Comparison of ENCODE assay signal across 10 cellular contexts in the genomic region with DNA sequence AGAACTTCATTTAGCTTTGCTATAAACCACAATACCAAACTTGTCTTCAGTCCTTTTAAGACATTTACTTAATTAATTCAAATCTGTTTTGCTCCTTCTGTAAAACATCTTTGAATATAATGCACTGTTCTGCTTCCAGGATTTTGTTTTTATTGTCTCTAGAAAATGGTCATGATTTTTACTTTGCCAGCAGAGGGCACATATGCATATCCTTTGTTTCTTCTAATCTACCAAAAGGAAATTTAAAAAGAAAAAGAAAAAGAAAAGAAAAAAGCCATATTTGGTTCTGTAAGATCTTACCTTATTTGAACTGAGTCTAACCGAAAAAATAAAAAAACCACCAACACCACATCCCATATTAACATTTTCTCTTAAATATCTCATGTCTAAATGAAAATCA.
A peak's percentile ranks its signal among the peaks of the same experiment; 100 is the strongest.
DNase-seq lines count a peak whose midpoint lies in the region; ATAC-seq and TF ChIP-seq lines count a peak whose summit lies in the region.
"Had no signal": no experiment of that assay in that cellular context is flagged by ENCODE, and none has a peak within 500 bp of the region (broad histone marks: within the 10 kb centered on the region; RNA-seq: fewer than 3 reads in every experiment).

No MANE protein-coding gene starts in this region.

- H3K4me1 ChIP-seq in PC-9 (replicated peaks; ENCODE audit: insufficient read depth) (no peaks in the 10 kb centered on the region), foreskin keratinocyte (no peaks in the 10 kb centered on the region), left lung (no peaks in the 10 kb centered on the region)

- H3K36me3 ChIP-seq in PC-9 (ENCODE audit: low read depth) (no peaks in the 10 kb centered on the region), left lung (no peaks in the 10 kb centered on the region)

- H3K27ac Mint-ChIP-seq in activated naive CD4-positive, alpha-beta T cell treated with anti-CD3 and anti-CD28 coated beads, Interleukin-2, amount 50 U/mL, for 72 hours, result no peak overlapping the region

- H3K9me2 ChIP-seq in PC-9 (ENCODE audit: insufficient read depth), result no peaks in the 10 kb centered on the region

- POLR2A ChIA-PET in PC-9 (lab: Charles Lee; ENCODE audit: unreplicated experiment), result no interaction called here

- H3K27ac ChIP-seq in 22Rv1, result no peak overlapping the region
- no peak overlapping the region for H3K27ac ChIP-seq in PC-9
- H3K27ac ChIP-seq in foreskin keratinocyte, result no peak overlapping the region
- no peak overlapping the region for H3K27ac ChIP-seq in left lung
- H3K27ac ChIP-seq: skin epidermis had no signal

- BruUV-seq in PC-9 (replicated peaks; lab: Mats Ljungman, UMichigan), result no TSS peak

- no peak overlapping the region for H3K4me3 ChIP-seq in PC-9
- no peak overlapping the region for H3K4me3 ChIP-seq in left lung
- H3K4me3 ChIP-seq: skin epidermis had no signal

- no peak for ATAC-seq in foreskin keratinocyte
- no peak for ATAC-seq in activated naive CD4-positive, alpha-beta T cell treated with anti-CD3 and anti-CD28 coated beads, Interleukin-2, amount 50 U/mL, for 72 hours
- ATAC-seq in GM19455 (IDR thresholded peaks at IDR 0.05; ENCODE audit: unreplicated experiment), result no peak
- no peak for ATAC-seq in left lung

- H3K27me3 ChIP-seq in PC-9 (ENCODE audit: insufficient read depth, low read depth) (no peaks in the 10 kb centered on the region), foreskin keratinocyte (no peaks in the 10 kb centered on the region), left lung (no peaks in the 10 kb centered on the region)

- H3K36me3 Mint-ChIP-seq in activated naive CD4-positive, alpha-beta T cell treated with anti-CD3 and anti-CD28 coated beads, Interleukin-2, amount 50 U/mL, for 72 hours, result no peaks in the 10 kb centered on the region

- peak; percentile 53 for TF ChIP-seq CTCF in 22Rv1 (IDR thresholded peaks at IDR 0.05)
- peak; percentile 6 for TF ChIP-seq CTCF in GM10266 (IDR thresholded peaks at IDR 0.05; ENCODE audit: control insufficient read depth, insufficient read depth, low read depth, missing control alignments)
- TF ChIP-seq CTCF in PC-9 (conservative IDR thresholded peaks at IDR 0.05), result peak; percentile 52
- peak; percentile 65 for TF ChIP-seq CTCF in foreskin keratinocyte (conservative IDR thresholded peaks at IDR 0.05)
- TF ChIP-seq CTCF in left lung (IDR thresholded peaks at IDR 0.05), result no peak

- DNase-seq in GM10266 (ENCODE audit: extremely low spot score) (no peak), PC-9 (no peak), foreskin keratinocyte (peak in 1 of 2 donors; percentile 6), GM03348 (ENCODE audit: low spot score) (no peak), left lung (no peak)
- no peak for DNase-seq in activated naive CD4-positive, alpha-beta T cell treated with anti-CD3 and anti-CD28 coated beads, Interleukin-2, amount 50 U/mL, for 72 hours (ENCODE audit: low spot score in 2 of 2)
- DNase-seq: DMS153 had no signal

- no peaks in the 10 kb centered on the region for H3K9me3 ChIP-seq in PC-9 (ENCODE audit: insufficient read depth, low read depth)
- H3K9me3 ChIP-seq in left lung, result no peaks in the 10 kb centered on the region

- H2AFZ ChIP-seq in PC-9, result no peak overlapping the region

- H3K79me2 ChIP-seq in PC-9 (ENCODE audit: low read depth), result no peaks in the 10 kb centered on the region

- CTCF ChIA-PET in PC-9 (lab: Charles Lee), result no interaction called here

- intact Hi-C loops in PC-9 (cut with micrococcal nuclease; ENCODE audit: unreplicated experiment), result loop anchor here (5.0 kb wide), 1 partner anchor 102 kb away; the partner anchor contains the start of gene CCSER1
- intact Hi-C loops in left lung (cut with DNase I), result no loop called here

- H3K4me2 ChIP-seq in PC-9, result no peak overlapping the region

- no peaks in the 10 kb centered on the region for H3F3A ChIP-seq in PC-9 (ENCODE audit: insufficient read depth, low read depth)

- H4K20me1 ChIP-seq in PC-9 (ENCODE audit: insufficient read depth), result no peaks in the 10 kb centered on the region

- H3K9me3 Mint-ChIP-seq in activated naive CD4-positive, alpha-beta T cell treated with anti-CD3 and anti-CD28 coated beads, Interleukin-2, amount 50 U/mL, for 72 hours, result no peaks in the 10 kb centered on the region

Comparison
In these comparisons a context has a peak if more than half of its experiments do, and no peak if none do; other contexts are left out.
1. CTCF ChIP-seq: peak in 22Rv1 (single experiment), GM10266 (single experiment), PC-9 (single experiment) and foreskin keratinocyte (single experiment); none in left lung (0 of 2).